In the genomic region with DNA sequence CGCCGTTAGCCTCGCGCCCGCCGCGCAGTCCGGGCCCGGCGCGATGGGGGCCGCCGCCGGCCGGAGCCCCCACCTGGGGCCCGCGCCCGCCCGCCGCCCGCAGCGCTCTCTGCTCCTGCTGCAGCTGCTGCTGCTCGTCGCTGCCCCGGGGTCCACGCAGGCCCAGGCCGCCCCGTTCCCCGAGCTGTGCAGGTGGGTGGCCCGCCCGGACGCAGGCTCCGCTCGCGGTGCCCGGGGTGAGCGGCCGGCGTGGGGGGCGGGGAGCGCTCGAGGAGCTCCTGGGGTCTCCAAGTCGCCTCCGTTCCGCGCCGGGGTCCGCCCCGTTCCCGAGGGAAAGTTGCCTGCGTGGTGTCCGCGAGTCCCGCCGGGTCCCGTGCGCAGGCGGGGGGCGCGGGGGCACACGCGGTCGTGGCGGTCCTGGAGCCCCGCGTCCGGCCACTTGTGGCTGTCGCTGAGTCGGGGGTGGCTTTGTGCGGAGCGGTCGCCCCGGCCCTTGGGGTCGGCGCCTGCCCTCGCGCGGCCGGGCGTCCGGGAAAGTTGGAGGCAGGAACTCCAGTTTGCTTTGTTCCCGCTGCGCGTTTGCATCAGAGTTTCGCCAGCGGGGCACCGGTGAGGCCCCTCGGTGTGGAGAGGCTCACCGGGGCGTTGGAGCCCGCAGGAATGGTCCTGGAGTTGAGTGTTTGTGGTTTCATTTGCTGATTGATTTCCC, we compare ENCODE assay signal across 8 cellular contexts. TPM values are rescaled to one million over a fixed set of nuclear protein-coding genes. Genes with fewer than 3 reads are reported as not detected.
DNase-seq lines count a peak whose midpoint lies in the region; ATAC-seq and TF ChIP-seq lines count a peak whose summit lies in the region.

No MANE protein-coding gene starts in this region.

- peak overlapping the region; percentile 65 for H3K27ac ChIP-seq in HCT116 (ENCODE audit: low read depth, low read length)
- peak overlapping the region; percentile 61; the same call in 1 of the 2 replicates for H3K27ac ChIP-seq in MM.1S (ENCODE audit: low read length)
- peak overlapping the region; percentile 97 for H3K27ac ChIP-seq in psoas muscle

- intact Hi-C loops in HCT116 (cut with micrococcal nuclease) (loop anchor here (5.0 kb wide), 1 partner anchor 182 kb away; the partner anchor contains the start of gene TCP1), Right ventricle myocardium superior (cut with DNase I) (loop anchor here (5.0 kb wide), 1 partner anchor 73 kb away; no protein-coding TSS in a partner anchor), psoas muscle (cut with DNase I) (no loop called here)

- no peak overlapping the region for H2AFZ ChIP-seq in HCT116 (ENCODE audit: low read depth, low read length, poor library complexity, severe bottlenecking)
- H2AFZ ChIP-seq in MM.1S (ENCODE audit: low read length): no peak overlapping the region

- no peaks in the 10 kb centered on the region for H3K9me3 ChIP-seq in HCT116 (ENCODE audit: control insufficient read depth in 1 of 2, insufficient read depth in 1 of 2, low read depth in 1 of 2, low read length in 2 of 2)
- no peaks in the 10 kb centered on the region for H3K9me3 ChIP-seq in MM.1S (replicated peaks; ENCODE audit: insufficient read depth, low read length)
- H3K9me3 ChIP-seq in psoas muscle: no peaks in the 10 kb centered on the region

- WGBS in psoas muscle, 3 donors: 0 to 1% (median 0%) methylated on average over 32 to 91 of the region's 91 CpGs

- H3K4me2 ChIP-seq in HCT116 (ENCODE audit: low read length) (peak overlapping the region; percentile 79), MM.1S (ENCODE audit: low read depth, low read length) (peak overlapping the region; percentile 15; the same call in 1 of the 2 replicates)

- H3K9ac ChIP-seq in HCT116 (ENCODE audit: low read length): peak overlapping the region; percentile 72
- H3K9ac ChIP-seq in MM.1S (ENCODE audit: low read length): peak overlapping the region; percentile 85

- H3K36me3 ChIP-seq in HCT116 (ENCODE audit: control insufficient read depth in 1 of 2, insufficient read depth in 2 of 2, low read length in 2 of 2): no peaks in the 10 kb centered on the region
- H3K36me3 ChIP-seq in MM.1S (replicated peaks; ENCODE audit: insufficient read depth, low read length): no peaks in the 10 kb centered on the region
- no peaks in the 10 kb centered on the region for H3K36me3 ChIP-seq in psoas muscle (ENCODE audit: insufficient read depth in 1 of 2, low read depth in 1 of 2)

- peaks cover 8 to 20% of the 10 kb centered on the region in 2 experiments; a peak in 2 of 4 replicates for H3K4me1 ChIP-seq in HCT116 (ENCODE audit: control insufficient read depth in 1 of 2, insufficient read depth in 2 of 2, low read length in 2 of 2)
- H3K4me1 ChIP-seq in MM.1S (ENCODE audit: low read length): peaks cover 20% of the 10 kb centered on the region
- peaks cover 48% of the 10 kb centered on the region for H3K4me1 ChIP-seq in psoas muscle

- TF ChIP-seq POLR2A in HCT116 (IDR thresholded peaks at IDR 0.05; ENCODE audit: borderline replicate concordance, extremely low read depth, insufficient read depth, insufficient read length): no peak

- BruUV-seq in HCT116 (replicated peaks; lab: Mats Ljungman, UMichigan): no TSS peak

- no peaks in the 10 kb centered on the region for H3K9me2 ChIP-seq in HCT116 (ENCODE audit: insufficient read depth)
- no peaks in the 10 kb centered on the region for H3K9me2 ChIP-seq in MM.1S (replicated peaks; ENCODE audit: insufficient read depth, low read length)

- H3K4me3 ChIP-seq in HCT116 (replicated peaks in 1 of 2; ENCODE audit: low read depth in 1 of 2, low read length in 2 of 2) (peak overlapping the region; percentile 64 to 65), MM.1S (ENCODE audit: low read length) (peak overlapping the region; percentile 67), psoas muscle (peak overlapping the region; percentile 89)

- ATAC-seq in GM18498 (IDR thresholded peaks at IDR 0.05; ENCODE audit: unreplicated experiment): peak; percentile 41
- peak; percentile 51 for ATAC-seq in HCT116
- ATAC-seq in Right ventricle myocardium superior (ENCODE audit: poor library complexity): peak; percentile 7
- peak; percentile 33 to 51 (median 40) for ATAC-seq in psoas muscle

- H3F3A ChIP-seq in MM.1S (ENCODE audit: insufficient read depth, low read length): peaks cover 18% of the 10 kb centered on the region

- H4K20me1 ChIP-seq in HCT116 (ENCODE audit: insufficient read depth) (no peaks in the 10 kb centered on the region), MM.1S (ENCODE audit: insufficient read depth, low read length) (no peaks in the 10 kb centered on the region)

- RAD21 ChIA-PET in HCT116 (lab: Charles Lee; ENCODE audit: low non-redundant PET in 1 of 2, low total read pairs in 2 of 2, uncharacterized antibody in 2 of 2, unreplicated experiment in 2 of 2): no interaction called here

- H3K79me2 ChIP-seq in HCT116 (ENCODE audit: insufficient read depth, low read length): peaks cover 45% of the 10 kb centered on the region
- H3K79me2 ChIP-seq in MM.1S (ENCODE audit: low read length): peaks cover 51% of the 10 kb centered on the region

- no peak for TF ChIP-seq CTCF in HCT116 (IDR thresholded peaks at IDR 0.05 in 2 of 3, conservative IDR thresholded peaks at IDR 0.05 in 1 of 3; ENCODE audit: borderline replicate concordance in 1 of 3, insufficient read depth in 1 of 3, low read depth in 2 of 3, low read length in 2 of 3)
- TF ChIP-seq CTCF in MM.1S (IDR thresholded peaks at IDR 0.05; ENCODE audit: low read length): no peak
- no peak for TF ChIP-seq CTCF in psoas muscle (IDR thresholded peaks at IDR 0.05)

- no peak for DNase-seq in HCT116 (ENCODE audit: low read depth, low spot score)
- no peak for DNase-seq in MM.1S
- DNase-seq in activated naive CD4-positive, alpha-beta T cell treated with Interleukin-2 at 50 U/mL for 16 hours: peak; percentile 26
- DNase-seq in Right ventricle myocardium superior: peak; percentile 63
- DNase-seq in psoas muscle: peak; percentile 57 to 76
- no peak for DNase-seq in SKM-1 (lab: John Stamatoyannopoulos, UW; ENCODE audit: unreplicated experiment)
- DNase-seq in inferior parietal cortex (ENCODE audit: extremely low spot score): no peak

- H3K27me3 ChIP-seq in HCT116 (ENCODE audit: insufficient read depth, low read length) (no peaks in the 10 kb centered on the region; the same call in 1 of the 2 replicates), MM.1S (replicated peaks; ENCODE audit: insufficient read depth, low read length) (no peaks in the 10 kb centered on the region), psoas muscle (ENCODE audit: insufficient read depth in 3 of 3, low read length in 2 of 3) (no peaks in the 10 kb centered on the region)

- no peak for TF ChIP-seq RAD21 in HCT116 (IDR thresholded peaks at IDR 0.05; ENCODE audit: low read depth)

- CTCF ChIA-PET in HCT116 (lab: Charles Lee): no interaction called here

- POLR2A ChIA-PET in HCT116 (lab: Charles Lee): no interaction called here

TF ChIP-seq in HCT116, 20 proteins besides CTCF, POLR2A, EP300 and RAD21:
- TF ChIP-seq TCF7L2 (IDR thresholded peaks at IDR 0.05; ENCODE audit: borderline replicate concordance, extremely low read depth, insufficient read depth, insufficient read length) (no peak), YY1 (IDR thresholded peaks at IDR 0.05; ENCODE audit: extremely low read depth, insufficient replicate concordance, low read depth, low read length) (no peak), ZFX (IDR thresholded peaks at IDR 0.05) (no peak; the same call in 1 of the 2 replicates), ZNF274 (IDR thresholded peaks at IDR 0.05; ENCODE audit: low read depth, low read length) (no peak), EZH2phosphoT487 (IDR thresholded peaks at IDR 0.05; ENCODE audit: borderline replicate concordance) (no peak), POLR2AphosphoS5 (IDR thresholded peaks at IDR 0.05; ENCODE audit: low read depth, low read length) (no peak)
- TF ChIP-seq, protein P1, sequence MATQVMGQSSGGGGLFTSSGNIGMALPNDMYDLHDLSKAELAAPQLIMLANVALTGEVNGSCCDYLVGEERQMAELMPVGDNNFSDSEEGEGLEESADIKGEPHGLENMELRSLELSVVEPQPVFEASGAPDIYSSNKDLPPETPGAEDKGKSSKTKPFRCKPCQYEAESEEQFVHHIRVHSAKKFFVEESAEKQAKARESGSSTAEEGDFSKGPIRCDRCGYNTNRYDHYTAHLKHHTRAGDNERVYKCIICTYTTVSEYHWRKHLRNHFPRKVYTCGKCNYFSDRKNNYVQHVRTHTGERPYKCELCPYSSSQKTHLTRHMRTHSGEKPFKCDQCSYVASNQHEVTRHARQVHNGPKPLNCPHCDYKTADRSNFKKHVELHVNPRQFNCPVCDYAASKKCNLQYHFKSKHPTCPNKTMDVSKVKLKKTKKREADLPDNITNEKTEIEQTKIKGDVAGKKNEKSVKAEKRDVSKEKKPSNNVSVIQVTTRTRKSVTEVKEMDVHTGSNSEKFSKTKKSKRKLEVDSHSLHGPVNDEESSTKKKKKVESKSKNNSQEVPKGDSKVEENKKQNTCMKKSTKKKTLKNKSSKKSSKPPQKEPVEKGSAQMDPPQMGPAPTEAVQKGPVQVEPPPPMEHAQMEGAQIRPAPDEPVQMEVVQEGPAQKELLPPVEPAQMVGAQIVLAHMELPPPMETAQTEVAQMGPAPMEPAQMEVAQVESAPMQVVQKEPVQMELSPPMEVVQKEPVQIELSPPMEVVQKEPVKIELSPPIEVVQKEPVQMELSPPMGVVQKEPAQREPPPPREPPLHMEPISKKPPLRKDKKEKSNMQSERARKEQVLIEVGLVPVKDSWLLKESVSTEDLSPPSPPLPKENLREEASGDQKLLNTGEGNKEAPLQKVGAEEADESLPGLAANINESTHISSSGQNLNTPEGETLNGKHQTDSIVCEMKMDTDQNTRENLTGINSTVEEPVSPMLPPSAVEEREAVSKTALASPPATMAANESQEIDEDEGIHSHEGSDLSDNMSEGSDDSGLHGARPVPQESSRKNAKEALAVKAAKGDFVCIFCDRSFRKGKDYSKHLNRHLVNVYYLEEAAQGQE (IDR thresholded peaks at IDR 0.05; ENCODE audit: low read depth): no peak

RNA-seq across cellular contexts. Expression of gene IGF2R, which starts 0.5 kb away (rescaled TPM):
- total RNA-seq in HCT116 (2021; ENCODE audit: unreplicated experiment): 37.0 TPM
- polyA plus RNA-seq in HCT116 (2012): 24.4 and 26.4 TPM in 2 replicates
- 68.4 TPM for total RNA-seq in Right ventricle myocardium superior
- 100 to 1,000 TPM; 113 to 167 (median 157) TPM for total RNA-seq in psoas muscle
- polyA plus RNA-seq in psoas muscle: 10 to 100 TPM; 40.1 to 91.0 (median 48.4) TPM

Comparison
In these comparisons a context has a peak if more than half of its experiments do, and no peak if none do; other contexts are left out.
1. DNase-seq: peak in activated naive CD4-positive, alpha-beta T cell treated with Interleukin-2 at 50 U/mL for 16 hours (single experiment), Right ventricle myocardium superior (single experiment) and psoas muscle (2 of 2); none in HCT116 (single experiment), MM.1S (single experiment), SKM-1 (single experiment) and inferior parietal cortex (single experiment).
2. intact Hi-C loops: an anchor here in HCT116 (5.0 kb wide) and Right ventricle myocardium superior (5.0 kb wide); none called in psoas muscle.
3. Peak in every context shown above with its lines, with median percentiles within 50 percentile points of each other: ATAC-seq, H3K27ac ChIP-seq and H3K4me3 ChIP-seq.